Comparison of ENCODE assay signal across 3 cellular contexts in the genomic region with DNA sequence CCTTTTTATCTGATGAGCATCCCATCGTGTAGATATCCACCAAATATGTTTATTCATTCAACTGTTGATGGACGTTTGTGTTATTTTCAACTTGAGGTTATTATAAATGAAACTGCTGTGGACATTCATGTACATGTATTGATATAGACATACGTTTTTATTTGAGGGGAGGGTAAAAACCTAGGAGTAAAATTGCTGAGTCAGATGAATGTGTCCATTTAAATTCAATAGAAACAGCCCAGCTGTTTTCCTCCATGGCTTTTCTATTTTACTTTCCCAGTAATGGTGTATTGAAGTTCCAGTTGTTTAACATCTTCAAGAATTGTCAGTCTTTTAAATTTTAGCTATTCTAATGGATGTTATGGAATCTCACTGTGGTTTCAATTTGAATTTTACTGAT.
TF ChIP-seq lines count a peak whose summit lies in the region.

No MANE protein-coding gene starts in this region.

TF ChIP-seq in A549, 52 proteins besides CTCF, POLR2A, EP300 and RAD21:
- TF ChIP-seq MAFK (IDR thresholded peaks at IDR 0.05; ENCODE audit: partially characterized antibody) (peak; percentile 76), CBX8 (IDR thresholded peaks at IDR 0.05) (no peak)
TF ChIP-seq in A549: peak in this region for 1.

TF ChIP-seq in GM23338, 12 proteins besides CTCF, POLR2A, EP300 and RAD21 (continues in another document):
- TF ChIP-seq EZH2 (IDR thresholded peaks at IDR 0.05; ENCODE audit: low read depth, unreplicated experiment) (no peak), ZNF331 (CRISPR knock-in tag; IDR thresholded peaks at IDR 0.05; ENCODE audit: low read depth) (no peak), POLR2AphosphoS5 (IDR thresholded peaks at IDR 0.05; ENCODE audit: low read depth) (no peak), EZH2phosphoT487 (IDR thresholded peaks at IDR 0.05; ENCODE audit: unreplicated experiment) (no peak), STAT1 (IDR thresholded peaks at IDR 0.05; ENCODE audit: unreplicated experiment) (no peak), JUNB (IDR thresholded peaks at IDR 0.05; ENCODE audit: unreplicated experiment) (no peak)
- TF ChIP-seq, protein P1, sequence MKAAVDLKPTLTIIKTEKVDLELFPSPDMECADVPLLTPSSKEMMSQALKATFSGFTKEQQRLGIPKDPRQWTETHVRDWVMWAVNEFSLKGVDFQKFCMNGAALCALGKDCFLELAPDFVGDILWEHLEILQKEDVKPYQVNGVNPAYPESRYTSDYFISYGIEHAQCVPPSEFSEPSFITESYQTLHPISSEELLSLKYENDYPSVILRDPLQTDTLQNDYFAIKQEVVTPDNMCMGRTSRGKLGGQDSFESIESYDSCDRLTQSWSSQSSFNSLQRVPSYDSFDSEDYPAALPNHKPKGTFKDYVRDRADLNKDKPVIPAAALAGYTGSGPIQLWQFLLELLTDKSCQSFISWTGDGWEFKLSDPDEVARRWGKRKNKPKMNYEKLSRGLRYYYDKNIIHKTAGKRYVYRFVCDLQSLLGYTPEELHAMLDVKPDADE (IDR thresholded peaks at IDR 0.05): no peak
- TF ChIP-seq, protein P2, sequence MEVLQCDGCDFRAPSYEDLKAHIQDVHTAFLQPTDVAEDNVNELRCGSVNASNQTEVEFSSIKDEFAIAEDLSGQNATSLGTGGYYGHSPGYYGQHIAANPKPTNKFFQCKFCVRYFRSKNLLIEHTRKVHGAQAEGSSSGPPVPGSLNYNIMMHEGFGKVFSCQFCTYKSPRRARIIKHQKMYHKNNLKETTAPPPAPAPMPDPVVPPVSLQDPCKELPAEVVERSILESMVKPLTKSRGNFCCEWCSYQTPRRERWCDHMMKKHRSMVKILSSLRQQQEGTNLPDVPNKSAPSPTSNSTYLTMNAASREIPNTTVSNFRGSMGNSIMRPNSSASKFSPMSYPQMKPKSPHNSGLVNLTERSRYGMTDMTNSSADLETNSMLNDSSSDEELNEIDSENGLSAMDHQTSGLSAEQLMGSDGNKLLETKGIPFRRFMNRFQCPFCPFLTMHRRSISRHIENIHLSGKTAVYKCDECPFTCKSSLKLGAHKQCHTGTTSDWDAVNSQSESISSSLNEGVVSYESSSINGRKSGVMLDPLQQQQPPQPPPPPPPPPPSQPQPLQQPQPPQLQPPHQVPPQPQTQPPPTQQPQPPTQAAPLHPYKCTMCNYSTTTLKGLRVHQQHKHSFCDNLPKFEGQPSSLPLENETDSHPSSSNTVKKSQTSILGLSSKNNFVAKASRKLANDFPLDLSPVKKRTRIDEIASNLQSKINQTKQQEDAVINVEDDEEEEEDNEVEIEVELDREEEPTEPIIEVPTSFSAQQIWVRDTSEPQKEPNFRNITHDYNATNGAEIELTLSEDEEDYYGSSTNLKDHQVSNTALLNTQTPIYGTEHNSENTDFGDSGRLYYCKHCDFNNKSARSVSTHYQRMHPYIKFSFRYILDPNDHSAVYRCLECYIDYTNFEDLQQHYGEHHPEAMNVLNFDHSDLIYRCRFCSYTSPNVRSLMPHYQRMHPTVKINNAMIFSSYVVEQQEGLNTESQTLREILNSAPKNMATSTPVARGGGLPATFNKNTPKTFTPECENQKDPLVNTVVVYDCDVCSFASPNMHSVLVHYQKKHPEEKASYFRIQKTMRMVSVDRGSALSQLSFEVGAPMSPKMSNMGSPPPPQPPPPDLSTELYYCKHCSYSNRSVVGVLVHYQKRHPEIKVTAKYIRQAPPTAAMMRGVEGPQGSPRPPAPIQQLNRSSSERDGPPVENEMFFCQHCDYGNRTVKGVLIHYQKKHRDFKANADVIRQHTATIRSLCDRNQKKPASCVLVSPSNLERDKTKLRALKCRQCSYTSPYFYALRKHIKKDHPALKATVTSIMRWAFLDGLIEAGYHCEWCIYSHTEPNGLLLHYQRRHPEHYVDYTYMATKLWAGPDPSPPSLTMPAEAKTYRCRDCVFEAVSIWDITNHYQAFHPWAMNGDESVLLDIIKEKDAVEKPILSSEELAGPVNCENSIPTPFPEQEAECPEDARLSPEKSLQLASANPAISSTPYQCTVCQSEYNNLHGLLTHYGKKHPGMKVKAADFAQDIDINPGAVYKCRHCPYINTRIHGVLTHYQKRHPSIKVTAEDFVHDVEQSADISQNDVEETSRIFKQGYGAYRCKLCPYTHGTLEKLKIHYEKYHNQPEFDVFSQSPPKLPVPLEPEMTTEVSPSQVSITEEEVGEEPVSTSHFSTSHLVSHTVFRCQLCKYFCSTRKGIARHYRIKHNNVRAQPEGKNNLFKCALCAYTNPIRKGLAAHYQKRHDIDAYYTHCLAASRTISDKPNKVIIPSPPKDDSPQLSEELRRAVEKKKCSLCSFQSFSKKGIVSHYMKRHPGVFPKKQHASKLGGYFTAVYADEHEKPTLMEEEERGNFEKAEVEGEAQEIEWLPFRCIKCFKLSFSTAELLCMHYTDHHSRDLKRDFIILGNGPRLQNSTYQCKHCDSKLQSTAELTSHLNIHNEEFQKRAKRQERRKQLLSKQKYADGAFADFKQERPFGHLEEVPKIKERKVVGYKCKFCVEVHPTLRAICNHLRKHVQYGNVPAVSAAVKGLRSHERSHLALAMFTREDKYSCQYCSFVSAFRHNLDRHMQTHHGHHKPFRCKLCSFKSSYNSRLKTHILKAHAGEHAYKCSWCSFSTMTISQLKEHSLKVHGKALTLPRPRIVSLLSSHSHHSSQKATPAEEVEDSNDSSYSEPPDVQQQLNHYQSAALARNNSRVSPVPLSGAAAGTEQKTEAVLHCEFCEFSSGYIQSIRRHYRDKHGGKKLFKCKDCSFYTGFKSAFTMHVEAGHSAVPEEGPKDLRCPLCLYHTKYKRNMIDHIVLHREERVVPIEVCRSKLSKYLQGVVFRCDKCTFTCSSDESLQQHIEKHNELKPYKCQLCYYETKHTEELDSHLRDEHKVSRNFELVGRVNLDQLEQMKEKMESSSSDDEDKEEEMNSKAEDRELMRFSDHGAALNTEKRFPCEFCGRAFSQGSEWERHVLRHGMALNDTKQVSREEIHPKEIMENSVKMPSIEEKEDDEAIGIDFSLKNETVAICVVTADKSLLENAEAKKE (CRISPR knock-in tag; IDR thresholded peaks at IDR 0.05): no peak
- TF ChIP-seq, protein P3, sequence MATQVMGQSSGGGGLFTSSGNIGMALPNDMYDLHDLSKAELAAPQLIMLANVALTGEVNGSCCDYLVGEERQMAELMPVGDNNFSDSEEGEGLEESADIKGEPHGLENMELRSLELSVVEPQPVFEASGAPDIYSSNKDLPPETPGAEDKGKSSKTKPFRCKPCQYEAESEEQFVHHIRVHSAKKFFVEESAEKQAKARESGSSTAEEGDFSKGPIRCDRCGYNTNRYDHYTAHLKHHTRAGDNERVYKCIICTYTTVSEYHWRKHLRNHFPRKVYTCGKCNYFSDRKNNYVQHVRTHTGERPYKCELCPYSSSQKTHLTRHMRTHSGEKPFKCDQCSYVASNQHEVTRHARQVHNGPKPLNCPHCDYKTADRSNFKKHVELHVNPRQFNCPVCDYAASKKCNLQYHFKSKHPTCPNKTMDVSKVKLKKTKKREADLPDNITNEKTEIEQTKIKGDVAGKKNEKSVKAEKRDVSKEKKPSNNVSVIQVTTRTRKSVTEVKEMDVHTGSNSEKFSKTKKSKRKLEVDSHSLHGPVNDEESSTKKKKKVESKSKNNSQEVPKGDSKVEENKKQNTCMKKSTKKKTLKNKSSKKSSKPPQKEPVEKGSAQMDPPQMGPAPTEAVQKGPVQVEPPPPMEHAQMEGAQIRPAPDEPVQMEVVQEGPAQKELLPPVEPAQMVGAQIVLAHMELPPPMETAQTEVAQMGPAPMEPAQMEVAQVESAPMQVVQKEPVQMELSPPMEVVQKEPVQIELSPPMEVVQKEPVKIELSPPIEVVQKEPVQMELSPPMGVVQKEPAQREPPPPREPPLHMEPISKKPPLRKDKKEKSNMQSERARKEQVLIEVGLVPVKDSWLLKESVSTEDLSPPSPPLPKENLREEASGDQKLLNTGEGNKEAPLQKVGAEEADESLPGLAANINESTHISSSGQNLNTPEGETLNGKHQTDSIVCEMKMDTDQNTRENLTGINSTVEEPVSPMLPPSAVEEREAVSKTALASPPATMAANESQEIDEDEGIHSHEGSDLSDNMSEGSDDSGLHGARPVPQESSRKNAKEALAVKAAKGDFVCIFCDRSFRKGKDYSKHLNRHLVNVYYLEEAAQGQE (IDR thresholded peaks at IDR 0.05; ENCODE audit: unreplicated experiment): no peak

TF ChIP-seq in H1, 55 proteins besides CTCF, POLR2A, EP300 and RAD21:
- TF ChIP-seq MAFK (IDR thresholded peaks at IDR 0.05; ENCODE audit: low read depth, low read length) (peak; percentile 79; the same call in 1 of the 2 replicates), SIX5 (IDR thresholded peaks at IDR 0.05; ENCODE audit: low read depth, low read length) (no peak)
